24 cellular contexts compared by ENCODE assay signal in genomic region chr18:36410346-36410745, GRCh38.
"Had no signal": no experiment of that assay in that cellular context is flagged by ENCODE, and none has a peak within 500 bp of the region (broad histone marks: within the 10 kb centered on the region; RNA-seq: fewer than 3 reads in every experiment).

No MANE protein-coding gene starts in this region.

- H3K36me3 ChIP-seq: neutrophil, pancreas, prostate gland, right lobe of liver, sigmoid colon, spleen, stomach, thoracic aorta, thyroid gland, tibial nerve, upper lobe of left lung, vagina had no signal

- FAIRE-seq: pancreas, small intestine, urothelium cell line had no signal

- DNase-seq: naive thymus-derived CD8-positive, alpha-beta T cell; nephron progenitor cell; nucleus accumbens; pancreas; retina; right cardiac atrium; right lobe of liver; sigmoid colon; small intestine; spleen; stimulated activated CD4-positive, alpha-beta T cell treated with anti-CD3 and anti-CD28 coated beads, Interleukin-12 subunit alpha, Interleukin-12 subunit beta, amount 100 ng/mL, for 4 hours; stimulated activated CD4-positive, alpha-beta T cell treated with anti-CD3 and anti-CD28 coated beads, Interleukin-1b, Interleukin-23, amount 100 ng/mL, for 48 hours; stimulated activated CD4-positive, alpha-beta T cell treated with anti-CD3 and anti-CD28 coated beads, Interleukin-4, amount 100 ng/mL, for 24 hours; stimulated activated naive B cell treated with anti-CD40 and anti-IgM and Interleukin-4, amounts not matched to agents 10 μg/mL and 1 μg/mL and 100 μg/mL, for 72 hours; stimulated activated naive CD4-positive, alpha-beta T cell treated with Interleukin-2 at 50 U/mL for 16 hours; stomach; thyroid gland; upper lobe of left lung had no signal

- H3K27me3 ChIP-seq: neutrophil, pancreas, right lobe of liver, sigmoid colon, spleen, stomach, thyroid gland, tibial nerve, upper lobe of left lung, vagina had no signal

- H3K4me3 ChIP-seq: pancreas, prostate gland, right lobe of liver, sigmoid colon, spleen, stomach, thoracic aorta, thyroid gland, tibial nerve, upper lobe of left lung, vagina had no signal

- H3K4me1 ChIP-seq: pancreas, prostate gland, right lobe of liver, sigmoid colon, spleen, stomach, thyroid gland, tibial nerve, upper lobe of left lung, vagina had no signal

- H3K27ac ChIP-seq: neutrophil, pancreas, prostate gland, right lobe of liver, sigmoid colon, spleen, stomach, thoracic aorta, thyroid gland, tibial nerve, upper lobe of left lung, vagina had no signal

- H3K9me3 ChIP-seq: neutrophil, pancreas, prostate gland, right lobe of liver, sigmoid colon, spleen, stomach, thoracic aorta, thyroid gland, tibial nerve, upper lobe of left lung, vagina had no signal
